ENCODE assay signal across 30 cellular contexts in genomic region chr2:181085729-181086128, GRCh38.
"Had no signal": no experiment of that assay in that cellular context is flagged by ENCODE, and none has a peak within 500 bp of the region (broad histone marks: within the 10 kb centered on the region; RNA-seq: fewer than 3 reads in every experiment).

No MANE protein-coding gene starts in this region.

- H3K36me3 ChIP-seq: colonic mucosa, esophagus squamous epithelium, gastrocnemius medialis, heart left ventricle, left lung, lower lobe of right lung had no signal

- H3K79me2 ChIP-seq: hepatocyte had no signal

- H3K4me1 Mint-ChIP-seq: mesothelial cell of epicardium; naive B cell; naive thymus-derived CD8-positive, alpha-beta T cell had no signal

- H3K4me3 Mint-ChIP-seq: dendritic cell treated with granulocyte-macrophage colony-stimulating factor and Interleukin-4, amounts not matched to agents 40 ng/mL and 50 ng/mL, for 4 days; effector memory CD8-positive, alpha-beta T cell; endodermal cell; immature natural killer cell; mesothelial cell of epicardium; naive B cell; naive thymus-derived CD8-positive, alpha-beta T cell had no signal

- FAIRE-seq: endometrium had no signal

- DNase-seq: colonic mucosa; cortex of kidney; effector CD8-positive, alpha-beta T cell; effector memory CD8-positive, alpha-beta T cell; endodermal cell; erythroblast; esophagus squamous epithelium; foreskin fibroblast; foreskin melanocyte; gastrocnemius medialis; heart left ventricle; hypothalamus; immature natural killer cell; islet precursor cell; kidney; kidney glomerular epithelial cell; left cardiac atrium; left lung; left ventricle myocardium superior; lower lobe of right lung; mesenchymal stem cell; mucosa of descending colon; naive B cell; naive thymus-derived CD8-positive, alpha-beta T cell had no signal

- H3K27ac Mint-ChIP-seq: dendritic cell treated with granulocyte-macrophage colony-stimulating factor and Interleukin-4, amounts not matched to agents 40 ng/mL and 50 ng/mL, for 4 days; effector memory CD8-positive, alpha-beta T cell; endodermal cell; immature natural killer cell; mesothelial cell of epicardium; naive B cell; naive thymus-derived CD8-positive, alpha-beta T cell had no signal

- H3K27ac ChIP-seq: colonic mucosa, epithelial cell of prostate, esophagus squamous epithelium, gastrocnemius medialis, heart left ventricle, hepatocyte, left lung, lower lobe of right lung had no signal

- H3K9me3 Mint-ChIP-seq: dendritic cell treated with granulocyte-macrophage colony-stimulating factor and Interleukin-4, amounts not matched to agents 40 ng/mL and 50 ng/mL, for 4 days; effector memory CD8-positive, alpha-beta T cell; naive B cell had no signal

- H3K4me2 ChIP-seq: hepatocyte had no signal

- H2AFZ ChIP-seq: hepatocyte had no signal

- H3K4me1 ChIP-seq: colonic mucosa, esophagus squamous epithelium, gastrocnemius medialis, heart left ventricle, left lung, lower lobe of right lung had no signal

- H3K9me3 ChIP-seq: colonic mucosa, esophagus squamous epithelium, gastrocnemius medialis, left lung, lower lobe of right lung, mucosa of descending colon had no signal

- H3K36me3 Mint-ChIP-seq: mesothelial cell of epicardium; naive B cell; naive thymus-derived CD8-positive, alpha-beta T cell had no signal

- H3K4me3 ChIP-seq: colonic mucosa, esophagus squamous epithelium, gastrocnemius medialis, heart left ventricle, hepatocyte, left lung, lower lobe of right lung, mucosa of descending colon had no signal

- H3K27me3 ChIP-seq: colonic mucosa, gastrocnemius medialis, hepatocyte, left lung had no signal

- ATAC-seq: effector memory CD8-positive, alpha-beta T cell; esophagus mucosa; gastrocnemius medialis; heart left ventricle; left cardiac atrium; left lung; left ventricle myocardium superior; lower lobe of right lung; mucosa of descending colon; naive thymus-derived CD8-positive, alpha-beta T cell had no signal

- H3K27me3 Mint-ChIP-seq: dendritic cell treated with granulocyte-macrophage colony-stimulating factor and Interleukin-4, amounts not matched to agents 40 ng/mL and 50 ng/mL, for 4 days had no signal
